Comparison of ENCODE assay signal across 20 cellular contexts in genomic region chr6:29725981-29726380, GRCh38. TPM values are rescaled to one million over a fixed set of nuclear protein-coding genes. Genes with fewer than 3 reads are reported as not detected.
DNase-seq lines count a peak whose midpoint lies in the region; ATAC-seq and TF ChIP-seq lines count a peak whose summit lies in the region.
"Had no signal": no experiment of that assay in that cellular context is flagged by ENCODE, and none has a peak within 500 bp of the region (broad histone marks: within the 10 kb centered on the region; RNA-seq: fewer than 3 reads in every experiment).

No MANE protein-coding gene starts in this region.

- H3K27me3 Mint-ChIP-seq in stimulated activated naive CD8-positive, alpha-beta T cell treated with anti-CD3 and anti-CD28 coated beads, Interleukin-15, Interleukin-2, amounts not matched to agents 100 ng/mL and 50 ng/mL, for 24 hours = no peaks in the 10 kb centered on the region
- no peaks in the 10 kb centered on the region for H3K27me3 Mint-ChIP-seq in activated CD8-positive, alpha-beta T cell treated with anti-CD3 and anti-CD28 coated beads, Interleukin-2, amount 10 ng/mL, durations not matched to agents 7 days and 5 days (ENCODE audit: low read depth)

- H3K4me1 Mint-ChIP-seq in stimulated activated naive CD8-positive, alpha-beta T cell treated with anti-CD3 and anti-CD28 coated beads, Interleukin-15, Interleukin-2, amounts not matched to agents 100 ng/mL and 50 ng/mL, for 24 hours (ENCODE audit: low read depth) = peaks cover 75% of the 10 kb centered on the region
- H3K4me1 Mint-ChIP-seq in activated CD8-positive, alpha-beta T cell treated with anti-CD3 and anti-CD28 coated beads, Interleukin-2, amount 10 ng/mL, durations not matched to agents 7 days and 5 days (ENCODE audit: low read depth) = peaks cover 59% of the 10 kb centered on the region
- H3K4me1 Mint-ChIP-seq: neural crest cell had no signal

- H3K36me3 Mint-ChIP-seq in stimulated activated naive CD8-positive, alpha-beta T cell treated with anti-CD3 and anti-CD28 coated beads, Interleukin-15, Interleukin-2, amounts not matched to agents 100 ng/mL and 50 ng/mL, for 24 hours (ENCODE audit: low read depth) = peaks cover 49% of the 10 kb centered on the region
- H3K36me3 Mint-ChIP-seq in activated CD8-positive, alpha-beta T cell treated with anti-CD3 and anti-CD28 coated beads, Interleukin-2, amount 10 ng/mL, durations not matched to agents 7 days and 5 days (ENCODE audit: low read depth) = peaks cover 55% of the 10 kb centered on the region

- no peak for TF ChIP-seq POLR2A in body of pancreas (IDR thresholded peaks at IDR 0.05)

- H3K9me3 Mint-ChIP-seq in stimulated activated naive CD8-positive, alpha-beta T cell treated with anti-CD3 and anti-CD28 coated beads, Interleukin-15, Interleukin-2, amounts not matched to agents 100 ng/mL and 50 ng/mL, for 24 hours = no peaks in the 10 kb centered on the region
- H3K9me3 Mint-ChIP-seq in activated CD8-positive, alpha-beta T cell treated with anti-CD3 and anti-CD28 coated beads, Interleukin-2, amount 10 ng/mL, durations not matched to agents 7 days and 5 days (ENCODE audit: insufficient read depth) = no peaks in the 10 kb centered on the region
- H3K9me3 Mint-ChIP-seq: neural crest cell had no signal

- H3K36me3 ChIP-seq in upper lobe of right lung (peaks cover 29% of the 10 kb centered on the region), body of pancreas (replicated peaks in 1 of 2; ENCODE audit: insufficient read depth in 1 of 2, low read depth in 2 of 2) (peaks cover 0 to 5% of the 10 kb centered on the region in 2 donors)
- H3K36me3 ChIP-seq: BE2C, breast epithelium, thyroid gland had no signal

- no peaks in the 10 kb centered on the region for H3K27me3 ChIP-seq in mononuclear cell (ENCODE audit: insufficient read depth, low read length)
- H3K27me3 ChIP-seq in upper lobe of right lung = no peaks in the 10 kb centered on the region
- H3K27me3 ChIP-seq in body of pancreas = no peaks in the 10 kb centered on the region
- H3K27me3 ChIP-seq: breast epithelium, left lung, right atrium auricular region, thyroid gland had no signal

- H3K4me3 Mint-ChIP-seq in stimulated activated naive CD8-positive, alpha-beta T cell treated with anti-CD3 and anti-CD28 coated beads, Interleukin-15, Interleukin-2, amounts not matched to agents 100 ng/mL and 50 ng/mL, for 24 hours = peak overlapping the region; percentile 93
- peak overlapping the region; percentile 81 for H3K4me3 Mint-ChIP-seq in activated CD8-positive, alpha-beta T cell treated with anti-CD3 and anti-CD28 coated beads, Interleukin-2, amount 10 ng/mL, durations not matched to agents 7 days and 5 days
- H3K4me3 Mint-ChIP-seq: neural crest cell had no signal

- H3K4me1 ChIP-seq in mononuclear cell (ENCODE audit: insufficient read depth, low read length) (peaks cover 49% of the 10 kb centered on the region), upper lobe of right lung (peaks cover 20% of the 10 kb centered on the region), body of pancreas (peaks cover 5% of the 10 kb centered on the region)
- H3K4me1 ChIP-seq: BE2C, breast epithelium had no signal

- H3K4me3 ChIP-seq in mononuclear cell (ENCODE audit: low read length) = peak overlapping the region; percentile 100
- peak overlapping the region; percentile 98 for H3K4me3 ChIP-seq in upper lobe of right lung
- H3K4me3 ChIP-seq in body of pancreas = no peak overlapping the region
- H3K4me3 ChIP-seq: GM23248, right atrium auricular region, thyroid gland had no signal

- intact Hi-C loops in upper lobe of right lung (cut with DNase I) = no loop called here
- intact Hi-C loops in body of pancreas (cut with DNase I) = no loop called here

- no peak for DNase-seq in stimulated activated naive CD8-positive, alpha-beta T cell treated with anti-CD3 and anti-CD28 coated beads, Interleukin-15, Interleukin-2, amounts not matched to agents 100 U/mL and 50 U/mL, for 24 hours
- DNase-seq in activated CD8-positive, alpha-beta T cell treated with anti-CD3 and anti-CD28 coated beads, Interleukin-2, amount 10 ng/mL, durations not matched to agents 7 days and 5 days = no peak
- DNase-seq in upper lobe of right lung (no peak), body of pancreas (no peak)
- DNase-seq: activated CD4-positive, alpha-beta T cell treated with anti-CD3 and anti-CD28 coated beads for 1 hour; activated gamma-delta T cell treated with Interleukin-2 at 50 U/mL for 16 hours; BE2C; GM23248; Kasumi-1; left lung; NCI-H1417 treated with DMSO at 0.1 percent for 48 hours; NK-92 treated with Interleukin-12 subunit alpha and Interleukin-12 subunit beta, amount 100 ng/mL, for 24 hours; thyroid gland had no signal

- no peak for TF ChIP-seq CTCF in upper lobe of right lung (IDR thresholded peaks at IDR 0.05)
- no peak for TF ChIP-seq CTCF in body of pancreas (IDR thresholded peaks at IDR 0.05)

- no peaks in the 10 kb centered on the region for H3K9me3 ChIP-seq in mononuclear cell (ENCODE audit: low read depth, low read length)
- H3K9me3 ChIP-seq in upper lobe of right lung = no peaks in the 10 kb centered on the region
- no peaks in the 10 kb centered on the region for H3K9me3 ChIP-seq in body of pancreas
- H3K9me3 ChIP-seq: breast epithelium, left lung, right atrium auricular region, thyroid gland had no signal

- CTCF ChIA-PET in activated CD8-positive, alpha-beta T cell treated with anti-CD3 and anti-CD28 coated beads, Interleukin-2, amount 10 ng/mL, durations not matched to agents 7 days and 5 days (lab: Charles Lee) = interaction anchor here (1.0 to 4.6 kb wide), 9 partner anchors 11 to 105 kb away, joined by 3 to 29 read pairs (median 7); no protein-coding TSS in a partner anchor

- no peak for ATAC-seq in stimulated activated naive CD8-positive, alpha-beta T cell treated with anti-CD3 and anti-CD28 coated beads, Interleukin-15, Interleukin-2, amounts not matched to agents 100 U/mL and 50 U/mL, for 24 hours
- ATAC-seq in activated CD8-positive, alpha-beta T cell treated with anti-CD3 and anti-CD28 coated beads, Interleukin-2, amount 10 ng/mL, durations not matched to agents 7 days and 5 days = no peak
- ATAC-seq in upper lobe of right lung = no peak
- ATAC-seq in body of pancreas = no peak
- no peak for ATAC-seq in HG02852 (IDR thresholded peaks at IDR 0.05; ENCODE audit: unreplicated experiment)
- ATAC-seq in HG03045 (IDR thresholded peaks at IDR 0.05; ENCODE audit: unreplicated experiment) = no peak
- ATAC-seq: left lung had no signal

- 64 to 76% methylated on average over 1 of the region's 1 CpG for WGBS in body of pancreas, 2 donors

- H3K27ac ChIP-seq in upper lobe of right lung = no peak overlapping the region
- no peak overlapping the region for H3K27ac ChIP-seq in body of pancreas
- H3K27ac ChIP-seq: breast epithelium, GM23248, left lung, right atrium auricular region, thyroid gland had no signal

- POLR2A ChIA-PET in activated CD8-positive, alpha-beta T cell treated with anti-CD3 and anti-CD28 coated beads, Interleukin-2, amount 10 ng/mL, durations not matched to agents 7 days and 5 days (lab: Charles Lee) = interaction anchor here (1.0 to 3.2 kb wide), 2 partner anchors 14 to 26 kb away, joined by 5 to 14 read pairs; no protein-coding TSS in a partner anchor

- peak overlapping the region; percentile 95 for H3K27ac Mint-ChIP-seq in stimulated activated naive CD8-positive, alpha-beta T cell treated with anti-CD3 and anti-CD28 coated beads, Interleukin-15, Interleukin-2, amounts not matched to agents 100 ng/mL and 50 ng/mL, for 24 hours
- peak overlapping the region; percentile 46 for H3K27ac Mint-ChIP-seq in activated CD8-positive, alpha-beta T cell treated with anti-CD3 and anti-CD28 coated beads, Interleukin-2, amount 10 ng/mL, durations not matched to agents 7 days and 5 days

RNA-seq across cellular contexts. Expression of gene HLA-F, which starts 2.7 kb away (rescaled TPM):
- 100 to 1,000 TPM; 170 to 181 TPM for total RNA-seq in activated CD8-positive, alpha-beta T cell treated with anti-CD3 and anti-CD28 coated beads, Interleukin-2, amount 10 ng/mL, durations not matched to agents 7 days and 5 days
- total RNA-seq in mononuclear cell (633 TPM), upper lobe of right lung (157 TPM), body of pancreas (10 to 100 TPM; 25.4 to 51.7 TPM)

RNA-seq across cellular contexts. Expression of gene ZFP57, which starts 45.0 kb away (rescaled TPM):
- not detected for total RNA-seq in activated CD8-positive, alpha-beta T cell treated with anti-CD3 and anti-CD28 coated beads, Interleukin-2, amount 10 ng/mL, durations not matched to agents 7 days and 5 days
- not detected for total RNA-seq in mononuclear cell
- not detected for total RNA-seq in upper lobe of right lung
- total RNA-seq in body of pancreas = not detected
- total RNA-seq: GM23248, left lung, neural crest cell, thyroid gland had no signal

Comparison
In these comparisons a context has a peak if more than half of its experiments do, and no peak if none do; other contexts are left out.
1. H3K4me3 ChIP-seq: peak in mononuclear cell (single experiment) and upper lobe of right lung (single experiment); none in body of pancreas (0 of 2).